ENCODE assay signal across 1 cellular context in genomic region chr19:48997972-48998371, GRCh38.
A peak's percentile ranks its signal among the peaks of the same experiment; 100 is the strongest.
TF ChIP-seq lines count a peak whose summit lies in the region.

No MANE protein-coding gene starts in this region.

TF ChIP-seq in K562, 482 proteins besides CTCF, POLR2A, EP300 and RAD21 (continued from another document):
- TF ChIP-seq ZNF316 (IDR thresholded peaks at IDR 0.05) (no peak), RFX1 (IDR thresholded peaks at IDR 0.05) (no peak), MEF2D (tag; conservative IDR thresholded peaks at IDR 0.05; ENCODE audit: low read depth) (no peak), CREBBP (IDR thresholded peaks at IDR 0.05; ENCODE audit: low read depth, low read length) (no peak), ZNF764 (CRISPR knock-in tag; IDR thresholded peaks at IDR 0.05; ENCODE audit: low read depth) (no peak), HLTF (IDR thresholded peaks at IDR 0.05) (no peak), ARID1B (IDR thresholded peaks at IDR 0.05) (no peak), CTCFL (IDR thresholded peaks at IDR 0.05; ENCODE audit: borderline replicate concordance, insufficient read depth, low read depth, low read length, poor library complexity, severe bottlenecking) (peak; percentile 92), ZNF23 (CRISPR knock-in tag; IDR thresholded peaks at IDR 0.05) (no peak), ZC3H4 (CRISPR knock-in tag; IDR thresholded peaks at IDR 0.05; ENCODE audit: borderline replicate concordance) (no peak), PYGO2 (tag; IDR thresholded peaks at IDR 0.05) (no peak), DMBX1 (CRISPR knock-in tag; IDR thresholded peaks at IDR 0.05; ENCODE audit: borderline replicate concordance) (no peak), CAMTA2 (CRISPR knock-in tag; conservative IDR thresholded peaks at IDR 0.05) (no peak), MED1 (CRISPR knock-in tag; IDR thresholded peaks at IDR 0.05; ENCODE audit: borderline replicate concordance) (no peak), L3MBTL2 (IDR thresholded peaks at IDR 0.05) (peak; percentile 27; the same call in 1 of the 2 replicates), ZNF609 (CRISPR knock-in tag; IDR thresholded peaks at IDR 0.05; ENCODE audit: borderline replicate concordance) (no peak)
- TF ChIP-seq, protein P1, sequence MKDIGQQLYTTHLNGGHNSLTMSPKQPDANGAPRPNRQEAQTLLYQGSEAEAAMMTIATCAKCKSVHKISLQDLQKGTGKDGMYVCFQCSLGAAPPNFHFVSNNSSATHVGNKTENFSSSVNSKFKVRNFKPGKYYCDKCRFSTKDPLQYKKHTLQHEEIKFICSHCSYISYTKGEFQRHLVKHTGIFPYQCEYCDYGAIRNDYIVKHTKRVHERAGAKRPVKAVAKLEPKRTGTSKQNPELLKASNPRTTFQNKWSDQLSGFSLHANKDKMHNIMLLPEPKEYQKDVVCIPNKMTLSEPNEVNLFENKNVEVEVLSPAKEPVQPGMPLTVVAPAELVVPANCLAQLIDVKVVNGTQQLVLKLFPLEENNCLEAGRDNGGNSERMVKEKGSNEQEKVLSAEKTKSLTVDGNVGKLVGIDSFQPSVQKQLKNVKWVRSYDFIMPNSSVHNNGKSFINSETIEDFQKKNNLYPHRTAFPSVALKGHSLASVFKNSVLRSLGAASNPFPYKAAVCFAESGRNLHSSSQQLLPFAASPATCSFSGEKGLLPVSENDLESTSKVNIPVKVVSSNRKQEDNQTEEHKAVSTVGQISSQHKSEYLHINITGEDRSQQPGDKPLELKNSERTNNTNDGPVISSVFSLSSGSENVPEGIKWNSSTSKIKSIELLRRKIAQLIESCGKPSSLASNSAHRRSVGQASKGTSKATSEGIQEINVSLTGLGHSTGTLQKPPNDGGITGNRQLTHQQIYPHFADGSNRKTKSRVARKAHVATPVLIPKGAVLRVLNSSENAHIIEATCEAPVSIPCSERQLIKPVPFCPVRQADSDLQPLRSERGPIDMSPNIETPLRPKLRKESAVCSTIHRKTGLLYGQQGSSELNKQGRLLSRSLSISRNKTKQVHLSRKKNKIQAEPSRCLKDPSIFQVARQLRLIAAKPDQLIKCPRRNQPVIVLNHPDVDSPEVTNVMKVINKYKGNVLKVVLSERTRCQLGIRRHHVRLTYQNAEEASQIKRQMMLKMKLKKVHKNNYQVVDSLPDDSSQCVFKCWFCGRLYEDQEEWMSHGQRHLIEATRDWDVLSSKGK (CRISPR knock-in tag; IDR thresholded peaks at IDR 0.05): no peak
TF ChIP-seq in K562: peak in this region for 7.
